In the genomic region with DNA sequence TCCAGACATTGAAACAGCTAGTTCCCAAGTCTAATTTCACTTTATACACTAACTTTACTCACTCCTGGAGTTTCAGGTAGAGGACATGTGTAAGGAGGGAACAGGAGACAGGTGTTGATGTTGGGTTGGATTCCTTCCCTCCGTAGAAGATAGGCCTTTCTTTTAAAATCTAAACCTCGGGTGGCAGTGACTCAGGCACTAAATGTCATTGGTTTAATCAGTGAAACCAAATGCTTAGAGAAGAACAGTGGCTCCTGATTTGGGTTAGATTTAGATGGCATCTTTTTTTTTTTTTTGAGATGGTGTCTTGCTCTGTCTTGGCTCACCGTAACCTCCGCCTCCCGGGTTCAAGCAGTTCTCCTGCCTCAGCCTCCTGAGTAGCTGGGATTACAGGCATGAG, we compare ENCODE assay signal across 17 cellular contexts. TPM values are rescaled to one million over a fixed set of nuclear protein-coding genes. Genes with fewer than 3 reads are reported as not detected.
DNase-seq lines count a peak whose midpoint lies in the region; ATAC-seq and TF ChIP-seq lines count a peak whose summit lies in the region.
"Had no signal": no experiment of that assay in that cellular context is flagged by ENCODE, and none has a peak within 500 bp of the region (broad histone marks: within the 10 kb centered on the region; RNA-seq: fewer than 3 reads in every experiment).

No MANE protein-coding gene starts in this region.

- H2AFZ ChIP-seq in Loucy (ENCODE audit: low read length), result no peak overlapping the region

- peak overlapping the region; percentile 71 to 92 (median 84) for H3K27ac Mint-ChIP-seq in CD4-positive, alpha-beta memory T cell
- peak overlapping the region; percentile 83 for H3K27ac Mint-ChIP-seq in chondrocyte (ENCODE audit: unreplicated experiment)
- H3K27ac Mint-ChIP-seq in osteocyte (ENCODE audit: unreplicated experiment), result peak overlapping the region; percentile 73
- no peak overlapping the region for H3K27ac Mint-ChIP-seq in MCF 10A (ENCODE audit: low read depth, unreplicated experiment)

- POLR2A ChIA-PET in CD4-positive, alpha-beta memory T cell (lab: Charles Lee; ENCODE audit: partially characterized antibody), result interaction anchor here (3.5 kb wide), 1 partner anchor 10 kb away, joined by 16 read pairs; no protein-coding TSS in a partner anchor
- POLR2A ChIA-PET in MCF 10A (lab: Yijun Ruan, JAX), result no interaction called here

- peak overlapping the region; percentile 9 for H3K27ac ChIP-seq in CD4-positive, alpha-beta memory T cell (ENCODE audit: low read depth, low read length)

- H3K36me3 ChIP-seq in CD4-positive, alpha-beta memory T cell (ENCODE audit: insufficient read depth, low read length), result peaks cover 7% of the 10 kb centered on the region
- H3K36me3 ChIP-seq in Loucy (ENCODE audit: insufficient read depth, low read length), result peaks cover 5% of the 10 kb centered on the region; the same call in 1 of the 2 replicates

- DNase-seq in CD4-positive, alpha-beta memory T cell, result no peak
- DNase-seq in chondrocyte (ENCODE audit: low spot score) (no peak), osteocyte (ENCODE audit: extremely low spot score, unreplicated experiment) (no peak), MCF 10A (ENCODE audit: unreplicated experiment) (no peak)
- DNase-seq in stimulated activated CD4-positive, alpha-beta T cell treated with anti-CD3 and anti-CD28 coated beads, Interleukin-4, amount 100 ng/mL, for 24 hours, result no peak
- DNase-seq in effector CD8-positive, alpha-beta T cell (lab: John Stamatoyannopoulos, UW), result no peak
- DNase-seq: activated CD4-positive, alpha-beta T cell treated with anti-CD3 and anti-CD28 coated beads, Interleukin-2, amount 50 U/mL, for 1 hour; C1 segment of cervical spinal cord; central memory CD4-positive, alpha-beta T cell; DND-41; glutamatergic neuron; NCI-H1048; NCI-H2171 treated with DMSO at 0.1 percent for 48 hours; NCI-H82; spleen had no signal

- H3F3A ChIP-seq in Loucy (ENCODE audit: low read depth), result no peaks in the 10 kb centered on the region

- peak overlapping the region in 1 of 2 donors; percentile 8 for H3K4me3 ChIP-seq in CD4-positive, alpha-beta memory T cell (ENCODE audit: low read length in 2 of 2)
- H3K4me3 ChIP-seq in Loucy (ENCODE audit: low read length, poor library complexity, severe bottlenecking), result no peak overlapping the region
- H3K4me3 ChIP-seq: spleen had no signal

- H3K36me3 Mint-ChIP-seq in CD4-positive, alpha-beta memory T cell, result peaks cover 19 to 67% of the 10 kb centered on the region in 2 donors
- H3K36me3 Mint-ChIP-seq in chondrocyte (ENCODE audit: low read depth), result peaks cover 7% of the 10 kb centered on the region
- H3K36me3 Mint-ChIP-seq in osteocyte (ENCODE audit: unreplicated experiment), result peaks cover 14% of the 10 kb centered on the region
- peaks cover 36% of the 10 kb centered on the region for H3K36me3 Mint-ChIP-seq in MCF 10A (ENCODE audit: insufficient read depth, unreplicated experiment)

- CTCF ChIA-PET in CD4-positive, alpha-beta memory T cell (lab: Charles Lee; ENCODE audit: partially characterized antibody), result no interaction called here
- CTCF ChIA-PET in MCF 10A (lab: Yijun Ruan, JAX), result no interaction called here

- ATAC-seq in HG02870 (IDR thresholded peaks at IDR 0.05; ENCODE audit: unreplicated experiment), result no peak

- TF ChIP-seq CTCF in Loucy (conservative IDR thresholded peaks at IDR 0.05; ENCODE audit: low read length) (no peak), chondrocyte (IDR thresholded peaks at IDR 0.05) (no peak), osteocyte (IDR thresholded peaks at IDR 0.05) (no peak), MCF 10A (IDR thresholded peaks at IDR 0.05; ENCODE audit: unreplicated experiment) (no peak)

- H3K4me1 Mint-ChIP-seq in CD4-positive, alpha-beta memory T cell, result peaks cover 52 to 95% (median 76%) of the 10 kb centered on the region in 4 donors
- H3K4me1 Mint-ChIP-seq in chondrocyte (ENCODE audit: low read depth), result peaks cover 79% of the 10 kb centered on the region
- H3K4me1 Mint-ChIP-seq in osteocyte (ENCODE audit: unreplicated experiment), result peaks cover 60% of the 10 kb centered on the region
- H3K4me1 Mint-ChIP-seq in MCF 10A (ENCODE audit: insufficient read depth, unreplicated experiment), result peaks cover 15% of the 10 kb centered on the region

- H3K4me2 ChIP-seq in Loucy (ENCODE audit: low read depth, low read length, poor library complexity, severe bottlenecking), result peak overlapping the region; percentile 99

- H3K27me3 ChIP-seq in CD4-positive, alpha-beta memory T cell (ENCODE audit: insufficient read depth, low read length), result no peaks in the 10 kb centered on the region
- no peaks in the 10 kb centered on the region for H3K27me3 ChIP-seq in Loucy (ENCODE audit: insufficient read depth, low read length, poor library complexity, severe bottlenecking)
- H3K27me3 ChIP-seq: spleen had no signal

- H3K9ac ChIP-seq in Loucy (ENCODE audit: low read depth, low read length, poor library complexity, severe bottlenecking), result no peak overlapping the region

- H3K9me3 Mint-ChIP-seq in CD4-positive, alpha-beta memory T cell, result no peaks in the 10 kb centered on the region
- H3K9me3 Mint-ChIP-seq in chondrocyte (ENCODE audit: low read depth) (no peaks in the 10 kb centered on the region), osteocyte (ENCODE audit: unreplicated experiment) (no peaks in the 10 kb centered on the region), MCF 10A (ENCODE audit: unreplicated experiment) (no peaks in the 10 kb centered on the region)

- intact Hi-C loops in CD4-positive, alpha-beta memory T cell (cut with micrococcal nuclease), result no loop called here
- intact Hi-C loops in MCF 10A (cut with micrococcal nuclease), result no loop called here

- peaks cover 95% of the 10 kb centered on the region for H3K4me1 ChIP-seq in CD4-positive, alpha-beta memory T cell (ENCODE audit: insufficient read depth, low read length)
- H3K4me1 ChIP-seq in Loucy (ENCODE audit: insufficient read depth, low read length, poor library complexity, severe bottlenecking), result peaks cover 38% of the 10 kb centered on the region

- BruUV-seq in MCF 10A (replicated peaks; lab: Mats Ljungman, UMichigan), result no TSS peak

- H3K27me3 Mint-ChIP-seq in CD4-positive, alpha-beta memory T cell, result no peaks in the 10 kb centered on the region
- no peaks in the 10 kb centered on the region for H3K27me3 Mint-ChIP-seq in chondrocyte (ENCODE audit: low read depth)
- H3K27me3 Mint-ChIP-seq in osteocyte (ENCODE audit: unreplicated experiment), result no peaks in the 10 kb centered on the region
- H3K27me3 Mint-ChIP-seq in MCF 10A (ENCODE audit: insufficient read depth, unreplicated experiment), result no peaks in the 10 kb centered on the region

- H3K9me3 ChIP-seq in CD4-positive, alpha-beta memory T cell (ENCODE audit: control insufficient read depth in 1 of 2, low read length in 2 of 2), result no peaks in the 10 kb centered on the region
- no peaks in the 10 kb centered on the region for H3K9me3 ChIP-seq in Loucy (ENCODE audit: insufficient read depth, low read depth, low read length)
- H3K9me3 ChIP-seq: spleen had no signal

- H3K9me2 ChIP-seq in Loucy (replicated peaks; ENCODE audit: low read depth, low read length), result no peaks in the 10 kb centered on the region

- peaks cover 99% of the 10 kb centered on the region for H3K79me2 ChIP-seq in Loucy (ENCODE audit: insufficient read depth, low read length)

- H3K4me3 Mint-ChIP-seq in CD4-positive, alpha-beta memory T cell, result peak overlapping the region; percentile 31 to 78 (median 60)
- H3K4me3 Mint-ChIP-seq in chondrocyte (ENCODE audit: unreplicated experiment), result no peak overlapping the region
- H3K4me3 Mint-ChIP-seq in osteocyte (ENCODE audit: unreplicated experiment), result no peak overlapping the region
- no peak overlapping the region for H3K4me3 Mint-ChIP-seq in MCF 10A (ENCODE audit: unreplicated experiment)

- H4K20me1 ChIP-seq in Loucy (ENCODE audit: insufficient read depth, low read length, poor library complexity, severe bottlenecking), result peaks cover 70% of the 10 kb centered on the region

RNA-seq across cellular contexts. Expression of a gene that starts 7.2 kb away (rescaled TPM):
- total RNA-seq in CD4-positive, alpha-beta memory T cell, result 100 to 1,000 TPM; 285 to 305 TPM
- 100 to 1,000 TPM; 629 to 725 TPM for polyA plus RNA-seq in CD4-positive, alpha-beta memory T cell
- 415 to 576 TPM (median 558 TPM) in 3 replicates for total RNA-seq in chondrocyte
- 367 and 376 TPM in 2 replicates for total RNA-seq in osteocyte
- total RNA-seq in MCF 10A (2022), result 297 and 339 TPM in 2 replicates

RNA-seq across cellular contexts. Expression of a gene that starts 49.3 kb away (rescaled TPM):
- 10 to 100 TPM; 56.7 to 64.8 TPM for total RNA-seq in CD4-positive, alpha-beta memory T cell
- polyA plus RNA-seq in CD4-positive, alpha-beta memory T cell, result 100 to 1,000 TPM; 175 to 292 TPM
- total RNA-seq in chondrocyte (48.3 to 79.0 TPM (median 48.6 TPM) in 3 replicates), osteocyte (62.6 and 72.1 TPM in 2 replicates), MCF 10A (2022) (55.4 and 56.4 TPM in 2 replicates)

Comparison
In these comparisons a context has a peak if more than half of its experiments do, and no peak if none do; other contexts are left out.
1. H3K4me3 Mint-ChIP-seq: peak in CD4-positive, alpha-beta memory T cell (8 of 8); none in chondrocyte (single experiment), osteocyte (single experiment) and MCF 10A (single experiment).